In the genomic region with DNA sequence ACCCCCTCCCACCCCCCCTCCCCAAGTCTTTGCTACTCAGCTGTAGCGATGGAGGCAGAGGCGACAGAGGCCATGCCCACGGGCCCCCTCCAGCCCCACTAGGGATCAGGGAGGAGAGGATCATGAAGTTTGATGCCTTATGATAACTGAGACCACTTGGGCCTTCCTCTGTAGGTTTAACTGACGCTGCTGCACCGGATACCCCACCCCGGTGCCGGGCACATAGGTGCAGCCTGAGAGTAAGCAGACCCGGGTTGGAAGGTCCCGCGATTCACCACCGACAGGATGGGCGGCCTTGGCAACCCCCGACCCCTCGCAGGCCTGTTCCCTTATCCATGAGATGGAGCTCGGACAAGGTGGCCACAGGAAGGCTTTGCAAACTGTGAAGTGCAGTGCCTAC, we compare ENCODE assay signal across 7 cellular contexts. TPM values are rescaled to one million over a fixed set of nuclear protein-coding genes. Genes with fewer than 3 reads are reported as not detected.
DNase-seq lines count a peak whose midpoint lies in the region; ATAC-seq, FAIRE-seq and TF ChIP-seq lines count a peak whose summit lies in the region.
"Not testable (repeated sequence)": the region's sequence is repeated elsewhere in the genome, so short reads cannot be mapped to it uniquely, and the experiment has no call there.

No MANE protein-coding gene starts in this region.

- H3K27ac Mint-ChIP-seq in activated CD8-positive, alpha-beta T cell treated with anti-CD3 and anti-CD28 coated beads for 36 hours; activated naive CD4-positive, alpha-beta T cell treated with anti-CD3 and anti-CD28 coated beads, Interleukin-2, amount 50 U/mL, for 72 hours: not testable (repeated sequence)

- not testable (repeated sequence) for H3K9me3 Mint-ChIP-seq in activated CD8-positive, alpha-beta T cell treated with anti-CD3 and anti-CD28 coated beads for 36 hours; activated naive CD4-positive, alpha-beta T cell treated with anti-CD3 and anti-CD28 coated beads, Interleukin-2, amount 50 U/mL, for 72 hours

- intact Hi-C loops in activated CD8-positive, alpha-beta T cell treated with anti-CD3 and anti-CD28 coated beads for 36 hours (cut with micrococcal nuclease); kidney (cut with DNase I); psoas muscle (cut with DNase I): not testable (repeated sequence)

- not testable (repeated sequence) for H3K27me3 ChIP-seq in OCI-LY1 (ENCODE audit: insufficient read depth, low read length); psoas muscle (ENCODE audit: insufficient read depth in 3 of 3, low read length in 2 of 3)

- not testable (repeated sequence) for TF ChIP-seq CTCF in OCI-LY1 (IDR thresholded peaks at IDR 0.05; ENCODE audit: low read length); activated CD8-positive, alpha-beta T cell treated with anti-CD3 and anti-CD28 coated beads for 36 hours (IDR thresholded peaks at IDR 0.05); kidney (IDR thresholded peaks at IDR 0.05; ENCODE audit: borderline replicate concordance, extremely low read depth, insufficient read depth); psoas muscle (IDR thresholded peaks at IDR 0.05)

- not testable (repeated sequence) for H3K36me3 ChIP-seq in OCI-LY1 (ENCODE audit: insufficient read depth, low read length); kidney (ENCODE audit: control insufficient read depth in 1 of 2, insufficient read depth in 2 of 2, low read length in 2 of 2); psoas muscle (ENCODE audit: insufficient read depth in 1 of 2, low read depth in 1 of 2)

- peak; percentile 69 for DNase-seq in activated CD8-positive, alpha-beta T cell treated with anti-CD3 and anti-CD28 coated beads for 36 hours
- peak; percentile 55 to 68 for DNase-seq in activated naive CD4-positive, alpha-beta T cell treated with anti-CD3 and anti-CD28 coated beads, Interleukin-2, amount 50 U/mL, for 72 hours (ENCODE audit: low spot score in 2 of 2)
- peak; percentile 44 for DNase-seq in kidney
- DNase-seq in psoas muscle, result peak; percentile 6 to 51

- not testable (repeated sequence) for H3K27me3 Mint-ChIP-seq in activated CD8-positive, alpha-beta T cell treated with anti-CD3 and anti-CD28 coated beads for 36 hours

- H3K36me3 Mint-ChIP-seq in activated CD8-positive, alpha-beta T cell treated with anti-CD3 and anti-CD28 coated beads for 36 hours (ENCODE audit: low read depth); activated naive CD4-positive, alpha-beta T cell treated with anti-CD3 and anti-CD28 coated beads, Interleukin-2, amount 50 U/mL, for 72 hours: not testable (repeated sequence)

- H3K4me3 ChIP-seq in OCI-LY1 (ENCODE audit: low read depth, low read length, poor library complexity, severe bottlenecking), result peak overlapping the region; percentile 53
- H3K4me3 ChIP-seq in kidney (ENCODE audit: low read length in 2 of 2); psoas muscle: not testable (repeated sequence)

- H3K9me2 ChIP-seq in OCI-LY1 (ENCODE audit: low read depth, low read length), result not testable (repeated sequence)

- not testable (repeated sequence) for H2AFZ ChIP-seq in OCI-LY1 (ENCODE audit: low read length)

- H4K20me1 ChIP-seq in OCI-LY1 (ENCODE audit: insufficient read depth, low read length), result not testable (repeated sequence)

- peak overlapping the region; percentile 45; the same call in 1 of the 2 replicates for H3K9ac ChIP-seq in OCI-LY1 (ENCODE audit: low read length)
- H3K9ac ChIP-seq in kidney (ENCODE audit: low read length in 2 of 2), result not testable (repeated sequence)

- H3K4me1 ChIP-seq in OCI-LY1 (ENCODE audit: insufficient read depth, low read length, severe bottlenecking); kidney (ENCODE audit: control insufficient read depth in 1 of 2, insufficient read depth in 1 of 2, low read depth in 1 of 2, low read length in 2 of 2); psoas muscle: not testable (repeated sequence)

- not testable (repeated sequence) for H3K27ac ChIP-seq in OCI-LY1 (ENCODE audit: low read depth, low read length, poor library complexity, severe bottlenecking); kidney (ENCODE audit: low read depth in 2 of 2, low read length in 2 of 2); psoas muscle

- not testable (repeated sequence) for H3K9me3 ChIP-seq in OCI-LY1 (ENCODE audit: low read length); kidney (ENCODE audit: control insufficient read depth in 1 of 2, low read length in 2 of 2); psoas muscle

- ATAC-seq in GM19035 (IDR thresholded peaks at IDR 0.05; ENCODE audit: unreplicated experiment) (peak; percentile 14), HG02943 (IDR thresholded peaks at IDR 0.05; ENCODE audit: low read depth, unreplicated experiment) (peak; percentile 5)
- peak; percentile 19 for ATAC-seq in activated CD8-positive, alpha-beta T cell treated with anti-CD3 and anti-CD28 coated beads for 36 hours
- ATAC-seq in activated naive CD4-positive, alpha-beta T cell treated with anti-CD3 and anti-CD28 coated beads, Interleukin-2, amount 50 U/mL, for 72 hours, result peak; percentile 13 to 15
- ATAC-seq in psoas muscle, result not testable (repeated sequence)

- peak overlapping the region; percentile 62; the same call in 1 of the 2 replicates for H3K4me2 ChIP-seq in OCI-LY1 (ENCODE audit: low read length)

- H3K4me3 Mint-ChIP-seq in activated CD8-positive, alpha-beta T cell treated with anti-CD3 and anti-CD28 coated beads for 36 hours, result not testable (repeated sequence)

- not testable (repeated sequence) for FAIRE-seq in kidney (lab: Jason Lieb, UNC)

- CTCF ChIA-PET in activated CD8-positive, alpha-beta T cell treated with anti-CD3 and anti-CD28 coated beads for 36 hours (lab: Charles Lee), result not testable (repeated sequence)

- POLR2A ChIA-PET in activated CD8-positive, alpha-beta T cell treated with anti-CD3 and anti-CD28 coated beads for 36 hours (lab: Charles Lee), result not testable (repeated sequence)

- 60 to 78% (median 69%) methylated on average over 1 to 7 of the region's 15 CpGs for WGBS in psoas muscle, 3 donors

- not testable (repeated sequence) for H3F3A ChIP-seq in OCI-LY1 (ENCODE audit: insufficient read depth, low read length)

- not testable (repeated sequence) for H3K79me2 ChIP-seq in OCI-LY1 (ENCODE audit: insufficient read depth, low read length)

- not testable (repeated sequence) for H3K4me1 Mint-ChIP-seq in activated CD8-positive, alpha-beta T cell treated with anti-CD3 and anti-CD28 coated beads for 36 hours (ENCODE audit: low read depth)

RNA-seq across cellular contexts. Expression of a gene that starts 15.3 kb away (rescaled TPM):
- total RNA-seq in activated CD8-positive, alpha-beta T cell treated with anti-CD3 and anti-CD28 coated beads for 36 hours, result 10 to 100 TPM; 49.1 to 54.7 TPM
- total RNA-seq in activated naive CD4-positive, alpha-beta T cell treated with anti-CD3 and anti-CD28 coated beads, Interleukin-2, amount 50 U/mL, for 72 hours, result 10 to 100 TPM; 56.9 to 79.6 TPM
- total RNA-seq in kidney, result 42.0 TPM
- polyA plus RNA-seq in kidney (ENCODE audit: insufficient read depth, low read depth, low replicate concordance), result 117 TPM
- total RNA-seq in psoas muscle, result 100 to 1,000 TPM in 1 of 4 donors, 10 to 100 TPM in 3; 55.9 to 101 (median 68.2) TPM
- 100 to 1,000 TPM; 115 to 229 (median 166) TPM for polyA plus RNA-seq in psoas muscle

RNA-seq across cellular contexts. Expression of a gene that starts 23.6 kb away (rescaled TPM):
- total RNA-seq in activated CD8-positive, alpha-beta T cell treated with anti-CD3 and anti-CD28 coated beads for 36 hours, result 10 to 100 TPM; 26.0 to 31.3 TPM
- 10 to 100 TPM; 21.8 to 23.9 TPM for total RNA-seq in activated naive CD4-positive, alpha-beta T cell treated with anti-CD3 and anti-CD28 coated beads, Interleukin-2, amount 50 U/mL, for 72 hours
- 22.5 TPM for total RNA-seq in kidney
- 24.0 TPM for polyA plus RNA-seq in kidney (ENCODE audit: insufficient read depth, low read depth, low replicate concordance)
- total RNA-seq in psoas muscle, result 100 to 1,000 TPM in 1 of 4 donors, 10 to 100 TPM in 3; 85.1 to 139 (median 88.8) TPM
- 100 to 1,000 TPM in 1 of 3 donors, 10 to 100 TPM in 2; 29.5 to 116 (median 49.0) TPM for polyA plus RNA-seq in psoas muscle

RNA-seq across cellular contexts. Expression of a gene that starts 29.2 kb away (rescaled TPM):
- total RNA-seq in activated CD8-positive, alpha-beta T cell treated with anti-CD3 and anti-CD28 coated beads for 36 hours, result 10 to 100 TPM; 12.3 to 12.7 TPM
- total RNA-seq in activated naive CD4-positive, alpha-beta T cell treated with anti-CD3 and anti-CD28 coated beads, Interleukin-2, amount 50 U/mL, for 72 hours, result 10 to 100 TPM; 11.6 to 12.5 TPM
- total RNA-seq in kidney, result 14.1 TPM
- polyA plus RNA-seq in kidney (ENCODE audit: insufficient read depth, low read depth, low replicate concordance), result 14.0 TPM
- total RNA-seq in psoas muscle, result 10 to 100 TPM; 10.4 to 15.6 (median 12.5) TPM
- polyA plus RNA-seq in psoas muscle, result 10 to 100 TPM; 19.6 to 40.9 (median 27.2) TPM

RNA-seq across cellular contexts. Expression of a gene that starts 29.4 kb away (rescaled TPM):
- total RNA-seq in activated CD8-positive, alpha-beta T cell treated with anti-CD3 and anti-CD28 coated beads for 36 hours, result 1 to 10 TPM; 6.0 to 6.9 TPM
- 1 to 10 TPM; 8.2 to 9.3 TPM for total RNA-seq in activated naive CD4-positive, alpha-beta T cell treated with anti-CD3 and anti-CD28 coated beads, Interleukin-2, amount 50 U/mL, for 72 hours
- total RNA-seq in kidney, result 14.0 TPM
- 15.4 TPM for polyA plus RNA-seq in kidney (ENCODE audit: insufficient read depth, low read depth, low replicate concordance)
- 1 to 10 TPM; 2.7 to 8.2 (median 6.5) TPM for total RNA-seq in psoas muscle
- polyA plus RNA-seq in psoas muscle, result 10 to 100 TPM in 1 of 3 donors, 1 to 10 TPM in 2; 8.4 to 11.1 (median 8.6) TPM

RNA-seq across cellular contexts. Expression of a gene that starts 49.5 kb away (rescaled TPM):
- 10 to 100 TPM; 21.4 to 22.3 TPM for total RNA-seq in activated CD8-positive, alpha-beta T cell treated with anti-CD3 and anti-CD28 coated beads for 36 hours
- 10 to 100 TPM; 23.3 to 26.0 TPM for total RNA-seq in activated naive CD4-positive, alpha-beta T cell treated with anti-CD3 and anti-CD28 coated beads, Interleukin-2, amount 50 U/mL, for 72 hours
- total RNA-seq in kidney (21.6 TPM), psoas muscle (10 to 100 TPM in 1 of 4 donors, 1 to 10 TPM in 3; 1.7 to 11.1 (median 4.3) TPM)
- polyA plus RNA-seq in kidney (ENCODE audit: insufficient read depth, low read depth, low replicate concordance) (6.8 TPM), psoas muscle (1 to 10 TPM in 2 of 3 donors, under 1 TPM in 1; 0.88 to 6.2 (median 2.4) TPM)
